Comparison of ENCODE assay signal across 3 cellular contexts in the genomic region with DNA sequence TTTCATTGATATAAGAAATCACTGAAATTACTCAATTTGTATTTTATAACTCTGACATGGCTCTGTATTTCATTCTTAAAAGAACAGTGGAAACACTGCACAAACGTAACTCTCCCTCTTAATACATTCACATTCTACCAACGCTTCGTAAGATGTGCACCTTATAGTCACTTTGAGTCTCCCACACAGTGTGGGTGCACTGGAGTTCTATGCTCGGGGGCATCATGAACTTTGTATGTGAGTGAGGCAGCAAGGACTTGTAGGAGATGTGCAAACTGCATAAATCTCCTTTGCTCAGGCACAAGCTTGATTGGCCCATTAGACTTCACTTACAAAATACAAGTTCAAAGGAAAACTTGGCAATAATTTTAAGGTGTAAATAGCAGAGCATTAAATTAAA.
"Had no signal": no experiment of that assay in that cellular context is flagged by ENCODE, and none has a peak within 500 bp of the region (broad histone marks: within the 10 kb centered on the region; RNA-seq: fewer than 3 reads in every experiment).

No MANE protein-coding gene starts in this region.

- DNase-seq: GDM1, GF-D8 had no signal

- ATAC-seq: GM12878 had no signal

- H3K4me3 ChIP-seq: GM12878 had no signal
